ENCODE assay signal across 21 cellular contexts in genomic region chr15:35173444-35174118, GRCh38.
DNase-seq lines count a peak whose midpoint lies in the region; ATAC-seq and TF ChIP-seq lines count a peak whose summit lies in the region.
"Had no signal": no experiment of that assay in that cellular context is flagged by ENCODE, and none has a peak within 500 bp of the region (broad histone marks: within the 10 kb centered on the region; RNA-seq: fewer than 3 reads in every experiment).

No MANE protein-coding gene starts in this region.

- H4K20me1 ChIP-seq in GM23248 (ENCODE audit: insufficient read depth): no peaks in the 10 kb centered on the region
- H4K20me1 ChIP-seq in osteoblast (ENCODE audit: insufficient read depth, low read length): no peaks in the 10 kb centered on the region

- 61 to 65% methylated on average over 4 of the region's 4 CpGs for WGBS in GM23248 (ENCODE audit: low coverage in 1 of 2, low lambda C conversion rate in 2 of 2, missing lambda C conversion rate in 2 of 2), 2 experiments

- no peaks in the 10 kb centered on the region for H3K4me1 Mint-ChIP-seq in activated CD4-positive, alpha-beta memory T cell treated with anti-CD3 and anti-CD28 coated beads for 36 hours (ENCODE audit: low read depth)
- H3K4me1 Mint-ChIP-seq: activated CD8-positive, alpha-beta memory T cell treated with anti-CD3 and anti-CD28 coated beads, Interleukin-2, amount 10 ng/mL, durations not matched to agents 7 days and 5 days; GM23338 had no signal

- peak; percentile 54 for DNase-seq in GM23248
- no peak for DNase-seq in RWPE2 (ENCODE audit: low spot score)
- peak; percentile 49 for DNase-seq in choroid plexus epithelial cell (ENCODE audit: low read depth)
- peak; percentile 27 for DNase-seq in osteoblast (ENCODE audit: insufficient read length, low spot score, missing footprints)
- DNase-seq in GM10248 (ENCODE audit: extremely low spot score): no peak
- no peak for DNase-seq in activated CD4-positive, alpha-beta memory T cell treated with anti-CD3 and anti-CD28 coated beads for 36 hours
- DNase-seq in stimulated activated CD4-positive, alpha-beta T cell treated with anti-CD3 and anti-CD28 coated beads, Interleukin-12 subunit alpha, Interleukin-12 subunit beta, amount 100 ng/mL, for 4 hours: no peak
- DNase-seq: activated CD4-positive, alpha-beta T cell treated with anti-CD3 and anti-CD28 coated beads for 1 hour; activated CD8-positive, alpha-beta memory T cell treated with anti-CD3 and anti-CD28 coated beads, Interleukin-2, amount 10 ng/mL, durations not matched to agents 7 days and 5 days; effector memory CD4-positive, alpha-beta T cell; KG1; left colon; NCI-H1105; NCI-H524 treated with DMSO at 0.1 percent for 48 hours; psoas muscle; spleen had no signal

- no peaks in the 10 kb centered on the region for H3K36me3 Mint-ChIP-seq in activated CD4-positive, alpha-beta memory T cell treated with anti-CD3 and anti-CD28 coated beads for 36 hours
- H3K36me3 Mint-ChIP-seq: activated CD8-positive, alpha-beta memory T cell treated with anti-CD3 and anti-CD28 coated beads, Interleukin-2, amount 10 ng/mL, durations not matched to agents 7 days and 5 days had no signal

- H3K36me3 ChIP-seq in GM23248 (ENCODE audit: low read depth) (no peaks in the 10 kb centered on the region), RWPE2 (ENCODE audit: low read depth) (no peaks in the 10 kb centered on the region), osteoblast (ENCODE audit: insufficient read depth, low read length) (no peaks in the 10 kb centered on the region)
- H3K36me3 ChIP-seq: gastroesophageal sphincter, spleen had no signal

- H3K9ac ChIP-seq in GM23248: no peak overlapping the region

- H3K27me3 Mint-ChIP-seq in activated CD4-positive, alpha-beta memory T cell treated with anti-CD3 and anti-CD28 coated beads for 36 hours: no peaks in the 10 kb centered on the region
- H3K27me3 Mint-ChIP-seq: activated CD8-positive, alpha-beta memory T cell treated with anti-CD3 and anti-CD28 coated beads, Interleukin-2, amount 10 ng/mL, durations not matched to agents 7 days and 5 days had no signal

- H3K79me2 ChIP-seq in GM23248 (ENCODE audit: insufficient read depth) (no peaks in the 10 kb centered on the region), osteoblast (ENCODE audit: insufficient read depth, low read length) (no peaks in the 10 kb centered on the region)

- H3K27me3 ChIP-seq in GM23248 (replicated peaks; ENCODE audit: insufficient read depth) (no peaks in the 10 kb centered on the region), RWPE2 (ENCODE audit: insufficient read depth, poor library complexity, severe bottlenecking) (no peaks in the 10 kb centered on the region), osteoblast (ENCODE audit: insufficient read depth, low read length) (no peaks in the 10 kb centered on the region)
- H3K27me3 ChIP-seq: gastroesophageal sphincter, spleen had no signal

- no peaks in the 10 kb centered on the region for H3K9me3 ChIP-seq in GM23248 (ENCODE audit: low read depth)
- no peaks in the 10 kb centered on the region for H3K9me3 ChIP-seq in RWPE2 (ENCODE audit: severe bottlenecking)
- H3K9me3 ChIP-seq in osteoblast (ENCODE audit: low read depth, low read length): no peaks in the 10 kb centered on the region
- H3K9me3 ChIP-seq: gastroesophageal sphincter, psoas muscle, spleen had no signal

- CTCF ChIA-PET in GM10248 (lab: Yijun Ruan, JAX): no interaction called here
- CTCF ChIA-PET in activated CD4-positive, alpha-beta memory T cell treated with anti-CD3 and anti-CD28 coated beads for 36 hours (lab: Charles Lee): interaction anchor here (0.5 kb wide), 1 partner anchor 108 kb away, joined by 3 read pairs; no protein-coding TSS in a partner anchor

- no peak overlapping the region for H3K27ac Mint-ChIP-seq in activated CD4-positive, alpha-beta memory T cell treated with anti-CD3 and anti-CD28 coated beads for 36 hours
- H3K27ac Mint-ChIP-seq: activated CD8-positive, alpha-beta memory T cell treated with anti-CD3 and anti-CD28 coated beads, Interleukin-2, amount 10 ng/mL, durations not matched to agents 7 days and 5 days; GM23338; mesothelial cell of epicardium had no signal

- H3K4me3 ChIP-seq in GM23248: no peak overlapping the region
- no peak overlapping the region for H3K4me3 ChIP-seq in RWPE2 (ENCODE audit: severe bottlenecking)
- no peak overlapping the region for H3K4me3 ChIP-seq in choroid plexus epithelial cell (ENCODE audit: low read depth, low read length)
- H3K4me3 ChIP-seq in osteoblast (ENCODE audit: insufficient read depth, low read length): no peak overlapping the region
- H3K4me3 ChIP-seq: gastroesophageal sphincter, GM23338, psoas muscle, spleen had no signal

- H3K4me1 ChIP-seq in GM23248 (ENCODE audit: insufficient read depth): peaks cover 14% of the 10 kb centered on the region
- H3K4me1 ChIP-seq in RWPE2 (ENCODE audit: insufficient read depth, poor library complexity, severe bottlenecking): peaks cover 3% of the 10 kb centered on the region
- H3K4me1 ChIP-seq in osteoblast (ENCODE audit: insufficient read depth, low read length): peaks cover 7% of the 10 kb centered on the region
- H3K4me1 ChIP-seq: psoas muscle, spleen had no signal

- no peaks in the 10 kb centered on the region for H3K9me2 ChIP-seq in GM23248 (ENCODE audit: insufficient read depth)

- in situ Hi-C loops in GM23248 (cut with MboI): no loop called here

- TF ChIP-seq CTCF in RWPE2 (IDR thresholded peaks at IDR 0.05; ENCODE audit: poor library complexity, severe bottlenecking): no peak
- no peak for TF ChIP-seq CTCF in choroid plexus epithelial cell (conservative IDR thresholded peaks at IDR 0.05; ENCODE audit: low read depth, low read length)
- TF ChIP-seq CTCF in osteoblast (IDR thresholded peaks at IDR 0.05; ENCODE audit: extremely low read depth, low read depth, low read length): no peak
- no peak for TF ChIP-seq CTCF in GM10248 (IDR thresholded peaks at IDR 0.05; ENCODE audit: control extremely low read depth, extremely low read depth, low read depth, missing control alignments)

- ATAC-seq in RWPE2 (ENCODE audit: low read depth) (peak; percentile 64; the same call in 2 of the 3 replicates), HG02678 (IDR thresholded peaks at IDR 0.05; ENCODE audit: unreplicated experiment) (no peak)
- ATAC-seq: activated CD8-positive, alpha-beta memory T cell treated with anti-CD3 and anti-CD28 coated beads, Interleukin-2, amount 10 ng/mL, durations not matched to agents 7 days and 5 days; gastroesophageal sphincter; GM23338; left colon; psoas muscle had no signal

- POLR2A ChIA-PET in GM10248 (lab: Yijun Ruan, JAX): no interaction called here
- POLR2A ChIA-PET in activated CD4-positive, alpha-beta memory T cell treated with anti-CD3 and anti-CD28 coated beads for 36 hours (lab: Charles Lee): no interaction called here

- H3K27ac ChIP-seq in GM23248 (no peak overlapping the region), RWPE2 (ENCODE audit: poor library complexity, severe bottlenecking) (no peak overlapping the region), osteoblast (ENCODE audit: low read depth, low read length) (no peak overlapping the region)
- H3K27ac ChIP-seq: gastroesophageal sphincter, HL-60, psoas muscle, spleen had no signal

- H3F3A ChIP-seq in GM23248 (ENCODE audit: insufficient read depth): no peaks in the 10 kb centered on the region

- intact Hi-C loops in activated CD4-positive, alpha-beta memory T cell treated with anti-CD3 and anti-CD28 coated beads for 36 hours (cut with micrococcal nuclease): no loop called here

- no peaks in the 10 kb centered on the region for H3K9me3 Mint-ChIP-seq in activated CD4-positive, alpha-beta memory T cell treated with anti-CD3 and anti-CD28 coated beads for 36 hours
- H3K9me3 Mint-ChIP-seq: GM23338 had no signal

- H2AFZ ChIP-seq in GM23248: no peak overlapping the region
- no peak overlapping the region for H2AFZ ChIP-seq in osteoblast (ENCODE audit: low read length)
- H2AFZ ChIP-seq: GM23338 had no signal

- H3K4me3 Mint-ChIP-seq in activated CD4-positive, alpha-beta memory T cell treated with anti-CD3 and anti-CD28 coated beads for 36 hours: no peak overlapping the region
- H3K4me3 Mint-ChIP-seq: activated CD8-positive, alpha-beta memory T cell treated with anti-CD3 and anti-CD28 coated beads, Interleukin-2, amount 10 ng/mL, durations not matched to agents 7 days and 5 days; GM23338; mesothelial cell of epicardium had no signal

- H3K4me2 ChIP-seq in GM23248 (ENCODE audit: unreplicated experiment) (no peak overlapping the region), osteoblast (ENCODE audit: insufficient read depth, low read length) (no peak overlapping the region)
- H3K4me2 ChIP-seq: GM23338 had no signal

Comparison
In these comparisons a context has a peak if more than half of its experiments do, and no peak if none do; other contexts are left out.
1. DNase-seq: peak in GM23248 (single experiment), choroid plexus epithelial cell (single experiment) and osteoblast (single experiment); none in RWPE2 (single experiment), GM10248 (single experiment), activated CD4-positive, alpha-beta memory T cell treated with anti-CD3 and anti-CD28 coated beads for 36 hours (single experiment) and stimulated activated CD4-positive, alpha-beta T cell treated with anti-CD3 and anti-CD28 coated beads, Interleukin-12 subunit alpha, Interleukin-12 subunit beta, amount 100 ng/mL, for 4 hours (single experiment).